Comparison of ENCODE assay signal across 17 cellular contexts in genomic region chr1:219806642-219807041, GRCh38.
DNase-seq lines count a peak whose midpoint lies in the region; ATAC-seq and TF ChIP-seq lines count a peak whose summit lies in the region.
"Had no signal": no experiment of that assay in that cellular context is flagged by ENCODE, and none has a peak within 500 bp of the region (broad histone marks: within the 10 kb centered on the region; RNA-seq: fewer than 3 reads in every experiment).

No MANE protein-coding gene starts in this region.

- in situ Hi-C loops in astrocyte of the spinal cord (cut with HindIII; ENCODE audit: low sequenced_read_pairs) = no loop called here
- in situ Hi-C loops in KBM-7 (cut with MboI; ENCODE audit: low pct_unique_long_range_greater_than_20kb, low sequenced_read_pairs) = no loop called here

- no peak overlapping the region for H2AFZ ChIP-seq in PC-3 (ENCODE audit: low read length)

- H3K4me2 ChIP-seq in PC-3 (ENCODE audit: low read length) = no peak overlapping the region

- POLR2A ChIA-PET in PC-3 (lab: Charles Lee; ENCODE audit: unreplicated experiment) = no interaction called here

- CTCF ChIA-PET in PC-3 (lab: Charles Lee) = interaction anchor here (0.7 kb wide), 1 partner anchor 251 kb away, joined by 3 read pairs; no protein-coding TSS in a partner anchor

- H3K36me3 ChIP-seq in PC-3 (ENCODE audit: low read depth, low read length) = no peaks in the 10 kb centered on the region

- no peak overlapping the region for H3K4me3 ChIP-seq in PC-3 (ENCODE audit: low read length)
- no peak overlapping the region for H3K4me3 ChIP-seq in astrocyte of the spinal cord (ENCODE audit: low read depth, low read length)

- H3K9me3 ChIP-seq in PC-3 (ENCODE audit: low read length) = no peaks in the 10 kb centered on the region

- BruUV-seq in PC-3 (replicated peaks; lab: Mats Ljungman, UMichigan) = no TSS peak

- H3F3A ChIP-seq in PC-3 (ENCODE audit: low read length, unreplicated experiment) = no peaks in the 10 kb centered on the region

- H3K79me2 ChIP-seq in PC-3 (ENCODE audit: low read length) = no peaks in the 10 kb centered on the region

- H3K9me2 ChIP-seq in PC-3 (replicated peaks; ENCODE audit: low read length) = no peaks in the 10 kb centered on the region

- intact Hi-C loops in PC-3 (cut with micrococcal nuclease) = no loop called here

- no peaks in the 10 kb centered on the region for H3K27me3 ChIP-seq in PC-3 (ENCODE audit: low read length)

- H4K20me1 ChIP-seq in PC-3 (ENCODE audit: low read length) = no peaks in the 10 kb centered on the region

- no peak overlapping the region for H3K9ac ChIP-seq in PC-3 (ENCODE audit: low read length)

- TF ChIP-seq CTCF in PC-3 (conservative IDR thresholded peaks at IDR 0.05; ENCODE audit: low read depth, low read length) (no peak), astrocyte of the spinal cord (IDR thresholded peaks at IDR 0.05; ENCODE audit: low read depth, low read length) (no peak)

- DNase-seq in HT1080 (ENCODE audit: low read depth) (peak; percentile 36), PC-3 (peak; percentile 44), astrocyte of the spinal cord (ENCODE audit: low read depth, low spot score) (peak; percentile 68), stromal cell of bone marrow (ENCODE audit: low read depth) (peak; percentile 50), KBM-7 (no peak)
- DNase-seq in stimulated activated naive CD4-positive, alpha-beta T cell (lab: John Stamatoyannopoulos, UW) = no peak
- no peak for DNase-seq in activated CD4-positive, alpha-beta T cell treated with anti-CD3 and anti-CD28 coated beads, Interleukin-2, amount 50 U/mL, for 4 hours
- DNase-seq: ACHN; C1 segment of cervical spinal cord; CD8-positive, alpha-beta memory T cell; NCI-H1105; NCI-H1694 treated with DMSO at 0.1 percent for 48 hours; NCI-H446; NCI-H69; SIG-M5 had no signal

- H3K27ac ChIP-seq in PC-3 (ENCODE audit: low read length) = no peak overlapping the region
- H3K27ac ChIP-seq: RWPE1 had no signal

- no peak for ATAC-seq in PC-3
- ATAC-seq in HG03457 (IDR thresholded peaks at IDR 0.05; ENCODE audit: unreplicated experiment) = no peak

- peaks cover 10% of the 10 kb centered on the region for H3K4me1 ChIP-seq in PC-3 (ENCODE audit: insufficient read depth, low read length)

Comparison
In these comparisons a context has a peak if more than half of its experiments do, and no peak if none do; other contexts are left out.
1. DNase-seq: peak in HT1080 (single experiment), PC-3 (single experiment), astrocyte of the spinal cord (single experiment) and stromal cell of bone marrow (single experiment); none in KBM-7 (single experiment), stimulated activated naive CD4-positive, alpha-beta T cell (0 of 6) and activated CD4-positive, alpha-beta T cell treated with anti-CD3 and anti-CD28 coated beads, Interleukin-2, amount 50 U/mL, for 4 hours (0 of 2).